In the genomic region with DNA sequence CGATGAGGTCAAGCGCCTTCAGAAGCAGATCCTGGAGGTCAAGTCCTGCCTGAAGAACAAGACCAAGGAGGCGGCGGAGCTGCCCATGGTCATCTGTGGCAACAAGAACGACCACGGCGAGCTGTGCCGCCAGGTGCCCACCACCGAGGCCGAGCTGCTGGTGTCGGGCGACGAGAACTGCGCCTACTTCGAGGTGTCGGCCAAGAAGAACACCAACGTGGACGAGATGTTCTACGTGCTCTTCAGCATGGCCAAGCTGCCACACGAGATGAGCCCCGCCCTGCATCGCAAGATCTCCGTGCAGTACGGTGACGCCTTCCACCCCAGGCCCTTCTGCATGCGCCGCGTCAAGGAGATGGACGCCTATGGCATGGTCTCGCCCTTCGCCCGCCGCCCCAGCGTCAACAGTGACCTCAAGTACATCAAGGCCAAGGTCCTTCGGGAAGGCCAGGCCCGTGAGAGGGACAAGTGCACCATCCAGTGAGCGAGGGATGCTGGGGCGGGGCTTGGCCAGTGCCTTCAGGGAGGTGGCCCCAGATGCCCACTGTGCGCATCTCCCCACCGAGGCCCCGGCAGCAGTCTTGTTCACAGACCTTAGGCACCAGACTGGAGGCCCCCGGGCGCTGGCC, we compare ENCODE assay signal across 1 cellular context.
TF ChIP-seq lines count a peak whose summit lies in the region.

No MANE protein-coding gene starts in this region.

TF ChIP-seq in H1, 55 proteins besides CTCF, POLR2A, EP300 and RAD21:
- no peak for TF ChIP-seq HDAC6 (IDR thresholded peaks at IDR 0.05; ENCODE audit: low read depth, low read length)
- no peak for TF ChIP-seq POLR2AphosphoS5 (IDR thresholded peaks at IDR 0.05; ENCODE audit: low read depth, low read length)
- no peak for TF ChIP-seq SAP30 (IDR thresholded peaks at IDR 0.05; ENCODE audit: insufficient read depth, insufficient replicate concordance, low read length)
- no peak for TF ChIP-seq TBP (IDR thresholded peaks at IDR 0.05; ENCODE audit: low read depth, low read length)
- no peak for TF ChIP-seq SP1 (IDR thresholded peaks at IDR 0.05; ENCODE audit: low read depth, low read length)
- no peak for TF ChIP-seq SIRT6 (IDR thresholded peaks at IDR 0.05; ENCODE audit: low read length)
- TF ChIP-seq KDM5A (IDR thresholded peaks at IDR 0.05; ENCODE audit: low read length) = no peak
- no peak for TF ChIP-seq KDM4A (IDR thresholded peaks at IDR 0.05; ENCODE audit: low read depth, low read length, severe bottlenecking)
- TF ChIP-seq, protein P1, sequence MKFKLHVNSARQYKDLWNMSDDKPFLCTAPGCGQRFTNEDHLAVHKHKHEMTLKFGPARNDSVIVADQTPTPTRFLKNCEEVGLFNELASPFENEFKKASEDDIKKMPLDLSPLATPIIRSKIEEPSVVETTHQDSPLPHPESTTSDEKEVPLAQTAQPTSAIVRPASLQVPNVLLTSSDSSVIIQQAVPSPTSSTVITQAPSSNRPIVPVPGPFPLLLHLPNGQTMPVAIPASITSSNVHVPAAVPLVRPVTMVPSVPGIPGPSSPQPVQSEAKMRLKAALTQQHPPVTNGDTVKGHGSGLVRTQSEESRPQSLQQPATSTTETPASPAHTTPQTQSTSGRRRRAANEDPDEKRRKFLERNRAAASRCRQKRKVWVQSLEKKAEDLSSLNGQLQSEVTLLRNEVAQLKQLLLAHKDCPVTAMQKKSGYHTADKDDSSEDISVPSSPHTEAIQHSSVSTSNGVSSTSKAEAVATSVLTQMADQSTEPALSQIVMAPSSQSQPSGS (IDR thresholded peaks at IDR 0.05; ENCODE audit: low read length) = no peak
- TF ChIP-seq RFX5 (IDR thresholded peaks at IDR 0.05; ENCODE audit: borderline replicate concordance, low read depth, low read length) = no peak
- TF ChIP-seq MAFK (IDR thresholded peaks at IDR 0.05; ENCODE audit: low read depth, low read length) = no peak
- no peak for TF ChIP-seq TCF12 (IDR thresholded peaks at IDR 0.05; ENCODE audit: low read depth, low read length)
- TF ChIP-seq TAF1 (IDR thresholded peaks at IDR 0.05; ENCODE audit: low read depth, low read length) = no peak
- TF ChIP-seq JUND (IDR thresholded peaks at IDR 0.05; ENCODE audit: low read length) = no peak
